In genomic region chrX:37786666-37787337, GRCh38 we compare ENCODE assay signal across 1 cellular context.
TF ChIP-seq lines count a peak whose summit lies in the region.

No MANE protein-coding gene starts in this region.

TF ChIP-seq in GM12878, 131 proteins besides CTCF, POLR2A, EP300 and RAD21 (continued from another document and continues in another):
- TF ChIP-seq EZH2 (IDR thresholded peaks at IDR 0.05; ENCODE audit: borderline replicate concordance, control insufficient read depth, low read depth, low read length) (no peak), TBL1XR1 (IDR thresholded peaks at IDR 0.05; ENCODE audit: low read depth, low read length) (no peak), BHLHE40 (IDR thresholded peaks at IDR 0.05; ENCODE audit: borderline replicate concordance in 1 of 2, low read depth in 2 of 2, low read length in 1 of 2) (peak in 1 of 2 experiments; percentile 45; a peak in 2 of 4 replicates), RUNX3 (IDR thresholded peaks at IDR 0.05; ENCODE audit: low read length) (peak; percentile 16; the same call in 1 of the 2 replicates), USF2 (IDR thresholded peaks at IDR 0.05; ENCODE audit: borderline replicate concordance, low read depth, low read length) (peak; percentile 28; the same call in 1 of the 2 replicates), HSF1 (IDR thresholded peaks at IDR 0.05; ENCODE audit: low read depth, low read length) (no peak), SUPT20H (IDR thresholded peaks at IDR 0.05; ENCODE audit: borderline replicate concordance, control insufficient read depth, low read depth, low read length) (no peak), PKNOX1 (IDR thresholded peaks at IDR 0.05) (no peak), RELB (IDR thresholded peaks at IDR 0.05; ENCODE audit: low read depth) (no peak; the same call in 1 of the 2 replicates), MXI1 (IDR thresholded peaks at IDR 0.05; ENCODE audit: low read depth, low read length) (no peak), NFIC (IDR thresholded peaks at IDR 0.05; ENCODE audit: low read depth, low read length) (no peak), ZNF384 (IDR thresholded peaks at IDR 0.05; ENCODE audit: borderline replicate concordance, low read depth, low read length) (peak; percentile 65; the same call in 1 of the 2 replicates), SMARCA5 (IDR thresholded peaks at IDR 0.05) (no peak), MYB (IDR thresholded peaks at IDR 0.05; ENCODE audit: borderline replicate concordance, low read depth, low read length) (no peak), MLLT1 (IDR thresholded peaks at IDR 0.05) (no peak), TCF12 (IDR thresholded peaks at IDR 0.05; ENCODE audit: low read depth, low read length) (no peak), PAX8 (IDR thresholded peaks at IDR 0.05) (no peak), CHD2 (IDR thresholded peaks at IDR 0.05; ENCODE audit: borderline replicate concordance, low read depth, low read length) (no peak), CEBPZ (IDR thresholded peaks at IDR 0.05; ENCODE audit: low read depth, low read length) (no peak), PML (IDR thresholded peaks at IDR 0.05; ENCODE audit: low read length) (no peak), E4F1 (IDR thresholded peaks at IDR 0.05; ENCODE audit: borderline replicate concordance, partially characterized antibody) (no peak), E2F4 (IDR thresholded peaks at IDR 0.05; ENCODE audit: low read depth, low read length) (no peak), ZBTB33 (IDR thresholded peaks at IDR 0.05) (no peak), KAT2A (conservative IDR thresholded peaks at IDR 0.05; ENCODE audit: control insufficient read depth, low read depth, low read length) (no peak), ATF3 (IDR thresholded peaks at IDR 0.05; ENCODE audit: borderline replicate concordance, extremely low read depth, low read depth, low read length) (no peak), CREB1 (IDR thresholded peaks at IDR 0.05; ENCODE audit: low read depth) (no peak), TARDBP (IDR thresholded peaks at IDR 0.05; ENCODE audit: borderline replicate concordance) (no peak), CBX3 (IDR thresholded peaks at IDR 0.05; ENCODE audit: borderline replicate concordance, low read depth) (no peak), ZNF687 (IDR thresholded peaks at IDR 0.05) (no peak), TCF7 (IDR thresholded peaks at IDR 0.05; ENCODE audit: borderline replicate concordance) (no peak)
